In the genomic region with DNA sequence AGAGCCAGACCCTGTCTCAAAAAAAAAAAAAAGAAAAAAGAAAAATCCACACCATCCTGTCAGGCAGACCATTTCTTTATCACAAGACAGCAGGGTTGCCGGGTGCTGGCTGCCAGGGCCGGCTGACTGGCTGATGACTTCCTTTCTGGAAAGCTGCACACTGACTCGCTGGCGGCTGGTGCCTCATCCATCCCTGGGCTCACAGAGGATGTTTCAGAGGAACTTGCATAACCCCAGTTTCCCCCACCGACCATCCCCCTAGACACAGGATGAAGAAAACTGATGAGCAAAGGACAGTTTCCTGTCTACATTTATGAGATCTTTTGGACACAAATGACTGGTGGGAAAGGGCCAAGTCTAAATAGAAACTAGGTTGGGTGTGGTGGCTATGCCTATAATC, we compare ENCODE assay signal across 8 cellular contexts. TPM values are rescaled to one million over a fixed set of nuclear protein-coding genes. Genes with fewer than 3 reads are reported as not detected.
DNase-seq lines count a peak whose midpoint lies in the region; ATAC-seq lines count a peak whose summit lies in the region.

No MANE protein-coding gene starts in this region.

- no peak overlapping the region for H3K27ac Mint-ChIP-seq in activated naive CD8-positive, alpha-beta T cell treated with anti-CD3 and anti-CD28 coated beads, Interleukin-2, amount 50 U/mL, for 24 hours

- no peaks in the 10 kb centered on the region for H3K9me3 Mint-ChIP-seq in activated naive CD8-positive, alpha-beta T cell treated with anti-CD3 and anti-CD28 coated beads, Interleukin-2, amount 50 U/mL, for 24 hours

- peaks cover 8% of the 10 kb centered on the region for H3K36me3 Mint-ChIP-seq in activated naive CD8-positive, alpha-beta T cell treated with anti-CD3 and anti-CD28 coated beads, Interleukin-2, amount 50 U/mL, for 24 hours (ENCODE audit: low read depth)

- H3K27me3 Mint-ChIP-seq in activated naive CD8-positive, alpha-beta T cell treated with anti-CD3 and anti-CD28 coated beads, Interleukin-2, amount 50 U/mL, for 24 hours: no peaks in the 10 kb centered on the region

- no peak for ATAC-seq in activated naive CD8-positive, alpha-beta T cell treated with anti-CD3 and anti-CD28 coated beads, Interleukin-2, amount 50 U/mL, for 24 hours
- ATAC-seq in left lobe of liver (peak; percentile 71), HG02623 (IDR thresholded peaks at IDR 0.05; ENCODE audit: unreplicated experiment) (no peak)

- DNase-seq in ACHN (peak; percentile 9), KBM-7 (peak; percentile 83), left lobe of liver (ENCODE audit: low spot score) (peak; percentile 59), NAMALWA (ENCODE audit: low spot score) (no peak), cerebellar cortex (ENCODE audit: low spot score) (no peak), DMS53 (lab: John Stamatoyannopoulos, UW) (no peak)
- DNase-seq in activated naive CD8-positive, alpha-beta T cell treated with anti-CD3 and anti-CD28 coated beads, Interleukin-2, amount 50 U/mL, for 24 hours: peak; percentile 10

- H3K4me3 Mint-ChIP-seq in activated naive CD8-positive, alpha-beta T cell treated with anti-CD3 and anti-CD28 coated beads, Interleukin-2, amount 50 U/mL, for 24 hours: no peak overlapping the region

- peaks cover 7% of the 10 kb centered on the region for H3K4me1 Mint-ChIP-seq in activated naive CD8-positive, alpha-beta T cell treated with anti-CD3 and anti-CD28 coated beads, Interleukin-2, amount 50 U/mL, for 24 hours

- in situ Hi-C loops in ACHN (cut with HindIII; ENCODE audit: low pct_ligation_motif_present, low pct_unique_long_range_greater_than_20kb, low sequenced_read_pairs) (no loop called here), KBM-7 (cut with MboI; ENCODE audit: low pct_unique_long_range_greater_than_20kb, low sequenced_read_pairs) (no loop called here)

RNA-seq across cellular contexts. Expression of gene HPSE, which starts 14.1 kb away (rescaled TPM):
- 0.75 TPM for total RNA-seq in left lobe of liver

RNA-seq across cellular contexts. Expression of gene COQ2, which starts 36.0 kb away (rescaled TPM):
- 10.3 TPM for total RNA-seq in left lobe of liver

Comparison
In these comparisons a context has a peak if more than half of its experiments do, and no peak if none do; other contexts are left out.
1. DNase-seq: peak in ACHN (single experiment), KBM-7 (single experiment), activated naive CD8-positive, alpha-beta T cell treated with anti-CD3 and anti-CD28 coated beads, Interleukin-2, amount 50 U/mL, for 24 hours (single experiment) and left lobe of liver (single experiment); none in NAMALWA (single experiment), cerebellar cortex (single experiment) and DMS53 (single experiment).